Comparison of ENCODE assay signal across 13 cellular contexts in the genomic region with DNA sequence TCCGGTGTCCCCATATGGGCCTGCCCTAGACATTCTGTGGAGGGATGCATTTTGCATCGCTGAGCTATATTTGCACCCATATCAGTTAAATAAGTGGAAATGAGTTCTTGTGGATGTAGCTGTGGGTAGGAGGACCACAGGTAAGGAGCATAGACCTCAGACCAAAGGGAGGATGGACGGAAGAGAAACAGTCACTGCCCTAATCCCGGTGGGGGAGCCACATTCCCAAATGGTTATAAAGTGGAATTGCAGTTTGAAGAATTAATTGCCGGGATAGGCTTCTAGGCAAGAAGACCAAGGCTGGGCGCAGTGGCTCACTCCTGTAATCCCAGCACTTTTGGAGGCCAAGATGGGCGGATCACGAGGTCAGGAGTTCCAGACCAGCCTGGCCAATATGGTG. TPM values are rescaled to one million over a fixed set of nuclear protein-coding genes. Genes with fewer than 3 reads are reported as not detected.
DNase-seq lines count a peak whose midpoint lies in the region; ATAC-seq, FAIRE-seq and TF ChIP-seq lines count a peak whose summit lies in the region.
"Had no signal": no experiment of that assay in that cellular context is flagged by ENCODE, and none has a peak within 500 bp of the region (broad histone marks: within the 10 kb centered on the region; RNA-seq: fewer than 3 reads in every experiment).

No MANE protein-coding gene starts in this region.

- peaks cover 34% of the 10 kb centered on the region for H3K4me1 Mint-ChIP-seq in activated naive CD4-positive, alpha-beta T cell treated with anti-CD3 and anti-CD28 coated beads, Interleukin-2, amount 10 ng/mL, durations not matched to agents 7 days and 5 days
- peaks cover 26% of the 10 kb centered on the region for H3K4me1 Mint-ChIP-seq in activated CD8-positive, alpha-beta T cell treated with anti-CD3 and anti-CD28 coated beads, Interleukin-2, amount 10 ng/mL, durations not matched to agents 7 days and 5 days (ENCODE audit: low read depth)

- no peaks in the 10 kb centered on the region for H3K27me3 Mint-ChIP-seq in activated naive CD4-positive, alpha-beta T cell treated with anti-CD3 and anti-CD28 coated beads, Interleukin-2, amount 10 ng/mL, durations not matched to agents 7 days and 5 days
- no peaks in the 10 kb centered on the region for H3K27me3 Mint-ChIP-seq in activated CD8-positive, alpha-beta T cell treated with anti-CD3 and anti-CD28 coated beads, Interleukin-2, amount 10 ng/mL, durations not matched to agents 7 days and 5 days (ENCODE audit: low read depth)

- DNase-seq in activated naive CD4-positive, alpha-beta T cell treated with anti-CD3 and anti-CD28 coated beads, Interleukin-2, amount 10 ng/mL, durations not matched to agents 7 days and 5 days: no peak
- no peak for DNase-seq in activated naive CD4-positive, alpha-beta T cell (lab: John Stamatoyannopoulos, UW)
- no peak for DNase-seq in activated CD8-positive, alpha-beta T cell treated with anti-CD3 and anti-CD28 coated beads, Interleukin-2, amount 10 ng/mL, durations not matched to agents 7 days and 5 days
- DNase-seq in kidney (no peak), suprapubic skin (ENCODE audit: low spot score in 2 of 2) (no peak), omental fat pad (ENCODE audit: low spot score) (no peak), NCI-H2107 treated with DMSO at 0.1 percent for 48 hours (lab: John Stamatoyannopoulos, UW; ENCODE audit: unreplicated experiment) (no peak), NOMO-1 (lab: John Stamatoyannopoulos, UW; ENCODE audit: unreplicated experiment in 2 of 2) (no peak)
- DNase-seq: foreskin keratinocyte, NCI-H2171, SHP77, spleen had no signal

- no peak for FAIRE-seq in kidney (lab: Jason Lieb, UNC)
- FAIRE-seq: GM19239 had no signal

- TF ChIP-seq CTCF in kidney (IDR thresholded peaks at IDR 0.05; ENCODE audit: borderline replicate concordance, extremely low read depth, insufficient read depth) (no peak), suprapubic skin (IDR thresholded peaks at IDR 0.05) (no peak), omental fat pad (IDR thresholded peaks at IDR 0.05) (no peak)

- H3K4me1 ChIP-seq in kidney (ENCODE audit: control insufficient read depth in 1 of 2, insufficient read depth in 1 of 2, low read depth in 1 of 2, low read length in 2 of 2) (peaks cover 5 to 13% of the 10 kb centered on the region in 2 donors), suprapubic skin (peaks cover 39% of the 10 kb centered on the region)

- intact Hi-C loops in kidney (cut with DNase I): no loop called here

- no peaks in the 10 kb centered on the region for H3K27me3 ChIP-seq in suprapubic skin
- H3K27me3 ChIP-seq: foreskin keratinocyte, spleen had no signal

- no peaks in the 10 kb centered on the region for H3K9me3 Mint-ChIP-seq in activated naive CD4-positive, alpha-beta T cell treated with anti-CD3 and anti-CD28 coated beads, Interleukin-2, amount 10 ng/mL, durations not matched to agents 7 days and 5 days
- no peaks in the 10 kb centered on the region for H3K9me3 Mint-ChIP-seq in activated CD8-positive, alpha-beta T cell treated with anti-CD3 and anti-CD28 coated beads, Interleukin-2, amount 10 ng/mL, durations not matched to agents 7 days and 5 days (ENCODE audit: insufficient read depth)

- H3K27ac ChIP-seq in kidney (ENCODE audit: low read depth in 2 of 2, low read length in 2 of 2) (no peak overlapping the region), suprapubic skin (no peak overlapping the region)
- H3K27ac ChIP-seq: foreskin keratinocyte had no signal

- H3K4me3 ChIP-seq in kidney (ENCODE audit: low read length in 2 of 2): peak overlapping the region; percentile 25 to 88
- peak overlapping the region; percentile 89 for H3K4me3 ChIP-seq in suprapubic skin

- ATAC-seq in activated CD8-positive, alpha-beta T cell treated with anti-CD3 and anti-CD28 coated beads, Interleukin-2, amount 10 ng/mL, durations not matched to agents 7 days and 5 days: no peak
- ATAC-seq in omental fat pad (ENCODE audit: low FRiP score): no peak
- ATAC-seq: foreskin keratinocyte had no signal

- H3K27ac Mint-ChIP-seq in activated naive CD4-positive, alpha-beta T cell treated with anti-CD3 and anti-CD28 coated beads, Interleukin-2, amount 10 ng/mL, durations not matched to agents 7 days and 5 days: no peak overlapping the region
- peak overlapping the region; percentile 15 for H3K27ac Mint-ChIP-seq in activated CD8-positive, alpha-beta T cell treated with anti-CD3 and anti-CD28 coated beads, Interleukin-2, amount 10 ng/mL, durations not matched to agents 7 days and 5 days

- peaks cover 0 to 4% of the 10 kb centered on the region in 2 donors for H3K36me3 ChIP-seq in kidney (ENCODE audit: control insufficient read depth in 1 of 2, insufficient read depth in 2 of 2, low read length in 2 of 2)
- H3K36me3 ChIP-seq in suprapubic skin: peaks cover 10% of the 10 kb centered on the region

- H3K9me3 ChIP-seq in kidney (ENCODE audit: control insufficient read depth in 1 of 2, low read length in 2 of 2) (no peaks in the 10 kb centered on the region), suprapubic skin (no peaks in the 10 kb centered on the region)
- H3K9me3 ChIP-seq: spleen had no signal

- H3K36me3 Mint-ChIP-seq in activated naive CD4-positive, alpha-beta T cell treated with anti-CD3 and anti-CD28 coated beads, Interleukin-2, amount 10 ng/mL, durations not matched to agents 7 days and 5 days: peaks cover 31% of the 10 kb centered on the region
- H3K36me3 Mint-ChIP-seq in activated CD8-positive, alpha-beta T cell treated with anti-CD3 and anti-CD28 coated beads, Interleukin-2, amount 10 ng/mL, durations not matched to agents 7 days and 5 days (ENCODE audit: low read depth): peaks cover 25% of the 10 kb centered on the region

- no peak for TF ChIP-seq POLR2A in suprapubic skin (IDR thresholded peaks at IDR 0.05)

- TF ChIP-seq EP300 in suprapubic skin (IDR thresholded peaks at IDR 0.05): no peak

- 88% methylated on average over 8 of the region's 8 CpGs for WGBS in suprapubic skin

- peak overlapping the region in 1 of 2 donors; percentile 93 for H3K9ac ChIP-seq in kidney (ENCODE audit: low read length in 2 of 2)

- H3K4me3 Mint-ChIP-seq in activated naive CD4-positive, alpha-beta T cell treated with anti-CD3 and anti-CD28 coated beads, Interleukin-2, amount 10 ng/mL, durations not matched to agents 7 days and 5 days: peak overlapping the region; percentile 85
- peak overlapping the region; percentile 92 for H3K4me3 Mint-ChIP-seq in activated CD8-positive, alpha-beta T cell treated with anti-CD3 and anti-CD28 coated beads, Interleukin-2, amount 10 ng/mL, durations not matched to agents 7 days and 5 days

- CTCF ChIA-PET in activated naive CD4-positive, alpha-beta T cell treated with anti-CD3 and anti-CD28 coated beads, Interleukin-2, amount 10 ng/mL, durations not matched to agents 7 days and 5 days (lab: Charles Lee): interaction anchor here (1.1 to 1.4 kb wide), 2 partner anchors 38 to 48 kb away, joined by 3 read pairs; no protein-coding TSS in a partner anchor
- CTCF ChIA-PET in activated CD8-positive, alpha-beta T cell treated with anti-CD3 and anti-CD28 coated beads, Interleukin-2, amount 10 ng/mL, durations not matched to agents 7 days and 5 days (lab: Charles Lee): no interaction called here

- POLR2A ChIA-PET in activated CD8-positive, alpha-beta T cell treated with anti-CD3 and anti-CD28 coated beads, Interleukin-2, amount 10 ng/mL, durations not matched to agents 7 days and 5 days (lab: Charles Lee): interaction anchor here (1.9 to 2.6 kb wide), 2 partner anchors 17 to 58 kb away, joined by 6 to 9 read pairs; a partner anchor contains a TSS

RNA-seq across cellular contexts. Expression of a gene that starts 1.8 kb away (rescaled TPM):
- total RNA-seq in activated CD8-positive, alpha-beta T cell treated with anti-CD3 and anti-CD28 coated beads, Interleukin-2, amount 10 ng/mL, durations not matched to agents 7 days and 5 days: 10 to 100 TPM; 20.1 to 21.4 TPM
- total RNA-seq in kidney: 15.0 TPM
- 34.3 TPM for polyA plus RNA-seq in kidney (ENCODE audit: insufficient read depth, low read depth, low replicate concordance)
- 10 to 100 TPM; 21.6 to 29.6 (median 27.5) TPM for total RNA-seq in suprapubic skin
- 10 to 100 TPM; 19.0 to 53.8 (median 32.2) TPM for total RNA-seq in omental fat pad

RNA-seq across cellular contexts. Expression of a gene that starts 11.8 kb away (rescaled TPM):
- 1 to 10 TPM; 1.8 to 2.6 TPM for total RNA-seq in activated CD8-positive, alpha-beta T cell treated with anti-CD3 and anti-CD28 coated beads, Interleukin-2, amount 10 ng/mL, durations not matched to agents 7 days and 5 days
- total RNA-seq in kidney: 7.0 TPM
- polyA plus RNA-seq in kidney (ENCODE audit: insufficient read depth, low read depth, low replicate concordance): 15.7 TPM
- 1 to 10 TPM in 3 of 4 donors, under 1 TPM in 1; 0.42 to 3.0 (median 1.8) TPM for total RNA-seq in suprapubic skin
- under 1 TPM in 3 of 4 donors, not detected in 1; 0.28 to 0.79 (median 0.50) TPM for total RNA-seq in omental fat pad

RNA-seq across cellular contexts. Expression of a gene that starts 17.2 kb away (rescaled TPM):
- 10 to 100 TPM; 43.3 to 47.2 TPM for total RNA-seq in activated CD8-positive, alpha-beta T cell treated with anti-CD3 and anti-CD28 coated beads, Interleukin-2, amount 10 ng/mL, durations not matched to agents 7 days and 5 days
- 21.5 TPM for total RNA-seq in kidney
- polyA plus RNA-seq in kidney (ENCODE audit: insufficient read depth, low read depth, low replicate concordance): 21.7 TPM
- 10 to 100 TPM; 21.1 to 33.2 (median 24.9) TPM for total RNA-seq in suprapubic skin
- 10 to 100 TPM; 13.6 to 21.8 (median 16.1) TPM for total RNA-seq in omental fat pad

RNA-seq across cellular contexts. Expression of a gene that starts 35.9 kb away (rescaled TPM):
- 1 to 10 TPM in 1 of 2 experiments, under 1 TPM in 1; 0.74 to 1.7 TPM for total RNA-seq in activated CD8-positive, alpha-beta T cell treated with anti-CD3 and anti-CD28 coated beads, Interleukin-2, amount 10 ng/mL, durations not matched to agents 7 days and 5 days
- 10.3 TPM for total RNA-seq in kidney
- polyA plus RNA-seq in kidney (ENCODE audit: insufficient read depth, low read depth, low replicate concordance): 12.3 TPM
- total RNA-seq in suprapubic skin: 1 to 10 TPM; 2.2 to 3.0 (median 2.7) TPM
- total RNA-seq in omental fat pad: 10 to 100 TPM in 1 of 4 donors, 1 to 10 TPM in 3; 3.3 to 11.9 (median 8.1) TPM

RNA-seq across cellular contexts. Expression of a gene that starts 57.3 kb away (rescaled TPM):
- total RNA-seq in activated CD8-positive, alpha-beta T cell treated with anti-CD3 and anti-CD28 coated beads, Interleukin-2, amount 10 ng/mL, durations not matched to agents 7 days and 5 days: 1 to 10 TPM; 5.7 to 5.8 TPM
- 3.7 TPM for total RNA-seq in kidney
- polyA plus RNA-seq in kidney (ENCODE audit: insufficient read depth, low read depth, low replicate concordance): 10.3 TPM
- 10 to 100 TPM in 3 of 4 donors, 1 to 10 TPM in 1; 5.7 to 20.4 (median 10.9) TPM for total RNA-seq in suprapubic skin
- total RNA-seq in omental fat pad: 10 to 100 TPM in 2 of 4 donors, 1 to 10 TPM in 2; 2.0 to 10.4 (median 7.6) TPM
